Comparison of ENCODE assay signal across 11 cellular contexts in genomic region chr3:156728267-156728985, GRCh38. TPM values are rescaled to one million over a fixed set of nuclear protein-coding genes. Genes with fewer than 3 reads are reported as not detected.
A peak's percentile ranks its signal among the peaks of the same experiment; 100 is the strongest.
DNase-seq lines count a peak whose midpoint lies in the region; ATAC-seq and TF ChIP-seq lines count a peak whose summit lies in the region.
"Had no signal": no experiment of that assay in that cellular context is flagged by ENCODE, and none has a peak within 500 bp of the region (broad histone marks: within the 10 kb centered on the region; RNA-seq: fewer than 3 reads in every experiment).

No MANE protein-coding gene starts in this region.

- no peak overlapping the region for H2BK5ac ChIP-seq in mesenchymal stem cell (ENCODE audit: low read depth, low read length, poor library complexity, severe bottlenecking)

- POLR2A ChIA-PET in RWPE1 (lab: Yijun Ruan, JAX; ENCODE audit: low non-redundant PET): no interaction called here

- no peak overlapping the region for H2BK120ac ChIP-seq in mesenchymal stem cell (ENCODE audit: low read depth, low read length)

- DNase-seq in NCI-H146 treated with DMSO at 0.1 percent for 48 hours (lab: John Stamatoyannopoulos, UW; ENCODE audit: unreplicated experiment) (peak; percentile 98), RWPE1 (ENCODE audit: low spot score) (no peak), mesenchymal stem cell (peak; percentile 45), tibial nerve (ENCODE audit: low spot score in 2 of 2) (no peak), NK-92 (lab: John Stamatoyannopoulos, UW; ENCODE audit: unreplicated experiment) (no peak), posterior vena cava (ENCODE audit: low spot score) (no peak), SIG-M5 treated with dmso at 0.1 percent for 504 hours (lab: John Stamatoyannopoulos, UW; ENCODE audit: unreplicated experiment) (no peak)
- DNase-seq: CD8-positive, alpha-beta memory T cell; NCI-H187 treated with DMSO at 0.1 percent for 48 hours had no signal

- no peak overlapping the region for H4K8ac ChIP-seq in mesenchymal stem cell (ENCODE audit: low read length)

- H3K9ac ChIP-seq in mesenchymal stem cell (ENCODE audit: low read length): no peak overlapping the region

- 61% methylated on average over 6 of the region's 7 CpGs for WGBS in mesenchymal stem cell
- WGBS in tibial nerve, 2 donors: 54 to 56% methylated on average over 7 of the region's 7 CpGs

- H3K36me3 ChIP-seq in mesenchymal stem cell (ENCODE audit: control insufficient read depth in 1 of 2, insufficient read depth in 2 of 2, low read depth in 1 of 2, low read length in 2 of 2): no peaks in the 10 kb centered on the region
- H3K36me3 ChIP-seq in tibial nerve: no peaks in the 10 kb centered on the region
- H3K36me3 ChIP-seq: right atrium auricular region had no signal

- H3K9me3 ChIP-seq in mesenchymal stem cell (ENCODE audit: control insufficient read depth, low read length): no peaks in the 10 kb centered on the region
- H3K9me3 ChIP-seq in tibial nerve: no peaks in the 10 kb centered on the region
- H3K9me3 ChIP-seq: right atrium auricular region had no signal

- peak overlapping the region; percentile 36; the same call in 1 of the 2 replicates for H3K27ac ChIP-seq in RWPE1
- H3K27ac ChIP-seq in mesenchymal stem cell (ENCODE audit: low read length, poor library complexity, severe bottlenecking): no peak overlapping the region
- no peak overlapping the region for H3K27ac ChIP-seq in tibial nerve

- intact Hi-C loops in posterior vena cava (cut with DNase I): no loop called here

- H2AK5ac ChIP-seq in mesenchymal stem cell (ENCODE audit: low read length, severe bottlenecking): no peak overlapping the region

- TF ChIP-seq POLR2A in tibial nerve (IDR thresholded peaks at IDR 0.05): no peak

- H3K4me1 ChIP-seq in mesenchymal stem cell (ENCODE audit: control insufficient read depth, insufficient read depth, low read depth, low read length) (peaks cover 9% of the 10 kb centered on the region), tibial nerve (no peaks in the 10 kb centered on the region)

- no peak overlapping the region for H2BK15ac ChIP-seq in mesenchymal stem cell (ENCODE audit: low read depth, poor library complexity, severe bottlenecking)

- H3K27me3 ChIP-seq in mesenchymal stem cell (ENCODE audit: control insufficient read depth in 1 of 2, insufficient read depth in 1 of 2, low read length in 2 of 2) (no peaks in the 10 kb centered on the region), tibial nerve (no peaks in the 10 kb centered on the region)
- H3K27me3 ChIP-seq: right atrium auricular region had no signal

- H3K18ac ChIP-seq in mesenchymal stem cell (ENCODE audit: low read depth in 1 of 2, low read length in 2 of 2): no peak overlapping the region

- H3K4ac ChIP-seq in mesenchymal stem cell (ENCODE audit: low read depth in 1 of 2, low read length in 2 of 2): no peak overlapping the region

- TF ChIP-seq EP300 in tibial nerve (IDR thresholded peaks at IDR 0.05): no peak

- ATAC-seq in GM19395 (IDR thresholded peaks at IDR 0.05; ENCODE audit: unreplicated experiment): peak; percentile 20

- no peak overlapping the region for H3K4me2 ChIP-seq in mesenchymal stem cell (ENCODE audit: low read length, poor library complexity, severe bottlenecking)

- H4K91ac ChIP-seq in mesenchymal stem cell (ENCODE audit: low read length): no peak overlapping the region

- H2BK12ac ChIP-seq in mesenchymal stem cell (ENCODE audit: low read length in 2 of 2): no peak overlapping the region

- no peak overlapping the region for H2AFZ ChIP-seq in mesenchymal stem cell (ENCODE audit: low read depth, low read length)

- TF ChIP-seq CTCF in RWPE1 (conservative IDR thresholded peaks at IDR 0.05; ENCODE audit: low read depth): no peak
- no peak for TF ChIP-seq CTCF in tibial nerve (IDR thresholded peaks at IDR 0.05)

- H3K4me3 ChIP-seq in mesenchymal stem cell (ENCODE audit: insufficient read depth in 1 of 2, low read depth in 1 of 2, low read length in 2 of 2) (no peak overlapping the region), tibial nerve (no peak overlapping the region)
- H3K4me3 ChIP-seq: right atrium auricular region had no signal

- no peak overlapping the region for H3K14ac ChIP-seq in mesenchymal stem cell (ENCODE audit: low read length in 2 of 2)

- H3K79me1 ChIP-seq in mesenchymal stem cell (replicated peaks; ENCODE audit: low read length, poor library complexity, severe bottlenecking): no peaks in the 10 kb centered on the region

- CTCF ChIA-PET in RWPE1 (lab: Yijun Ruan, JAX): no interaction called here

- no peak overlapping the region for H3K23ac ChIP-seq in mesenchymal stem cell (ENCODE audit: low read length in 2 of 2)

RNA-seq across cellular contexts. Expression of gene TIPARP, which starts 54.0 kb away (rescaled TPM):
- 6.3 TPM for polyA plus RNA-seq in mesenchymal stem cell (2013, experiment 1 of 2)
- polyA plus RNA-seq in mesenchymal stem cell (2013, experiment 2 of 2): 5.7 TPM
- total RNA-seq in tibial nerve (100 to 1,000 TPM in 1 of 4 donors, 10 to 100 TPM in 3; 41.7 to 115 (median 65.3) TPM), posterior vena cava (10 to 100 TPM; 26.5 to 30.2 TPM)

Comparison
In these comparisons a context has a peak if more than half of its experiments do, and no peak if none do; other contexts are left out.
1. DNase-seq: peak in NCI-H146 treated with DMSO at 0.1 percent for 48 hours (single experiment) and mesenchymal stem cell (single experiment); none in RWPE1 (single experiment), tibial nerve (0 of 2), NK-92 (single experiment), posterior vena cava (single experiment) and SIG-M5 treated with dmso at 0.1 percent for 504 hours (single experiment).